In the genomic region with DNA sequence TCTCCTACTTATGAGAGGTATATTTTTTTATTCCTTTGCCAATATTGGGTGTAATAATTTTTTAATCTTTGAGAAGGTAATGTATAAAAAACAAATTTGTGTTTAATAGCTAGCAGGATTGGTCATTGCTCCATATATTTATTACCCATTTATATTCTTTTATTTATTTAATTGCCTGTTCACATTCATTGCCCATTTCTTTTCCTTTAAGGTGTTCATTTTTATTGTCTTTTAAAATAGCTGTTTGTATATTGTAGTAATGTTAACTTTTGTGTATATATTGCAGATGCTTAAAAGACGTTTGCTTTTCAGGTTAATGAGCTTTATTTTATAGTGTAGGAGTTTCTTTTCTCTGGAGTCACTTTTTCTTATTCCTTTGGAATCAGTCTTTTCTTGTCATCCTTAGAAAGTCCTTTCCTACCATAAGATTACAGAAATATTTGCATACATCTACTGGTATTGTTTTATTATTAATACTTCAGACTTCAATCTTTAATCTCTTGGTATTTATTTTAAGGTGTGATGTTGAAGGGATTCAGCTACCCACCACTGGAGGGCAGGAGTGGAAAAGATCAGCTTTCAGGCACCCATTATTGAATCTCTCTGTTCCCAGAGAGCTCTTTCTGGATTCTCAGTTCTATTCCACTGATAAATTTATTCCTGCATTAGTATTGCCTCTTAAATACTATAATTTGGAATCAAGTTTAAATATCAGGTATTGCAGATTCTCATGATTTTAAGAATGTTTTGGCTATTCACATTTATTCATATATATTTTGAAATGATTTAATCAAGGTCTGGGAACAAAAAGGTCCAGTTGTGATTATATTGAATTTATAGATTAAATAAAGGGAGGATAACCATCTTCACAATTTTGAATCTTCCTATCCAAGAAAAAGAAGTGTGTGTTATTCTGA, we compare ENCODE assay signal across 8 cellular contexts. TPM values are rescaled to one million over a fixed set of nuclear protein-coding genes. Genes with fewer than 3 reads are reported as not detected.
DNase-seq lines count a peak whose midpoint lies in the region; ATAC-seq, FAIRE-seq and TF ChIP-seq lines count a peak whose summit lies in the region.

No MANE protein-coding gene starts in this region.

- peaks cover 0 to 41% (median 19%) of the 10 kb centered on the region in 5 donors for H3K36me3 Mint-ChIP-seq in naive thymus-derived CD4-positive, alpha-beta T cell

- no peaks in the 10 kb centered on the region for H3K27me3 ChIP-seq in KMS-11 (ENCODE audit: insufficient read depth, low read depth)
- no peaks in the 10 kb centered on the region for H3K27me3 ChIP-seq in GM12878 (replicated peaks in 1 of 2; ENCODE audit: control insufficient read depth in 2 of 2, insufficient read depth in 2 of 2, low read length in 1 of 2)
- H3K27me3 ChIP-seq in naive thymus-derived CD4-positive, alpha-beta T cell (ENCODE audit: control insufficient read depth in 2 of 2, insufficient read depth in 2 of 2, low read length in 2 of 2): no peaks in the 10 kb centered on the region

- no peak for TF ChIP-seq RAD21 in GM12878 (IDR thresholded peaks at IDR 0.05; ENCODE audit: insufficient read depth, low read depth, low read length)

- no peaks in the 10 kb centered on the region for H3K27me3 Mint-ChIP-seq in naive thymus-derived CD4-positive, alpha-beta T cell

- H3K36me3 ChIP-seq in KMS-11 (ENCODE audit: insufficient read depth) (no peaks in the 10 kb centered on the region), GM12878 (ENCODE audit: control insufficient read depth in 2 of 2, insufficient read depth in 2 of 2, low read length in 1 of 2) (peaks cover 0 to 8% of the 10 kb centered on the region in 2 experiments; a peak in 2 of 4 replicates)
- no peaks in the 10 kb centered on the region for H3K36me3 ChIP-seq in naive thymus-derived CD4-positive, alpha-beta T cell (ENCODE audit: control insufficient read depth in 2 of 3, insufficient read depth in 3 of 3, low read length in 3 of 3)

- no peak overlapping the region for H3K27ac Mint-ChIP-seq in naive thymus-derived CD4-positive, alpha-beta T cell

- WGBS in GM12878 (ENCODE audit: insufficient coverage, insufficient replicate concordance, low lambda C conversion rate, missing lambda C conversion rate): 100% methylated on average over 1 of the region's 1 CpG

- RAD21 ChIA-PET in GM12878 (lab: Charles Lee; ENCODE audit: unreplicated experiment): interaction anchor here (1.0 to 2.5 kb wide), 6 partner anchors 10 to 79 kb away, joined by 4 to 11 read pairs (median 4); no protein-coding TSS in a partner anchor

- H3K9ac ChIP-seq in KMS-11: no peak overlapping the region
- H3K9ac ChIP-seq in GM12878 (ENCODE audit: control insufficient read depth, insufficient read depth, low read length): no peak overlapping the region

- SMC1A ChIA-PET in GM12878 (lab: Charles Lee; ENCODE audit: uncharacterized antibody, unreplicated experiment): interaction anchor here (0.9 to 4.0 kb wide), 10 partner anchors 8 to 63 kb away, joined by 3 to 47 read pairs (median 4); no protein-coding TSS in a partner anchor

- H3K9me3 ChIP-seq in GM12878 (replicated peaks; ENCODE audit: control insufficient read depth, insufficient read depth, low read length): peaks cover 15% of the 10 kb centered on the region
- H3K9me3 ChIP-seq in naive thymus-derived CD4-positive, alpha-beta T cell (ENCODE audit: control insufficient read depth in 2 of 3, low read length in 3 of 3): no peaks in the 10 kb centered on the region

- DNase-seq in DMS 273 (lab: John Stamatoyannopoulos, UW; ENCODE audit: unreplicated experiment) (peak; percentile 44), DMS 273 treated with DMSO at 0.1 percent for 48 hours (lab: John Stamatoyannopoulos, UW) (no peak), GM12878 (ENCODE audit: low read depth, low spot score) (no peak), mucosa of gallbladder (ENCODE audit: low spot score) (no peak), KG1 (lab: John Stamatoyannopoulos, UW) (no peak)
- DNase-seq in naive thymus-derived CD4-positive, alpha-beta T cell: peak in 4 of 9 donors; percentile 12 to 22 (median 16)
- no peak for DNase-seq in activated T-cell treated with anti-CD3 and anti-CD28 coated beads, Interleukin-2, amount 50 U/mL, for 48 hours

- peaks cover 10 to 68% (median 53%) of the 10 kb centered on the region in 7 donors for H3K4me1 Mint-ChIP-seq in naive thymus-derived CD4-positive, alpha-beta T cell

- POLR2A ChIA-PET in GM12878 (lab: Charles Lee): interaction anchor here (1.1 to 2.1 kb wide), 4 partner anchors 11 to 171 kb away, joined by 3 to 5 read pairs (median 4); no protein-coding TSS in a partner anchor
- POLR2A ChIA-PET in naive thymus-derived CD4-positive, alpha-beta T cell (lab: Charles Lee): interaction anchor here (1.0 kb wide), 1 partner anchor 17 kb away, joined by 4 read pairs; a partner anchor contains a TSS

- H3K4me1 ChIP-seq in KMS-11 (ENCODE audit: low read depth, poor library complexity, severe bottlenecking): no peaks in the 10 kb centered on the region
- no peaks in the 10 kb centered on the region for H3K4me1 ChIP-seq in GM12878 (ENCODE audit: control insufficient read depth, insufficient read depth, low read length)
- peaks cover under 1 to 3% of the 10 kb centered on the region in 2 donors for H3K4me1 ChIP-seq in naive thymus-derived CD4-positive, alpha-beta T cell (ENCODE audit: control insufficient read depth in 2 of 2, insufficient read depth in 2 of 2, low read length in 2 of 2)

- no peak overlapping the region for H3K4me3 Mint-ChIP-seq in naive thymus-derived CD4-positive, alpha-beta T cell

- ATAC-seq in GM12878: peak; percentile 46; the same call in 2 of the 3 replicates
- peak; percentile 70 for ATAC-seq in naive thymus-derived CD4-positive, alpha-beta T cell

- no peak for TF ChIP-seq POLR2A in GM12878 (IDR thresholded peaks at IDR 0.05; ENCODE audit: low read depth, low read length)

- peak; percentile 59 for TF ChIP-seq CTCF in KMS-11 (conservative IDR thresholded peaks at IDR 0.05; ENCODE audit: low read depth, low read length)
- peak; percentile 1 to 22 (median 14); a peak in 1 of 6 replicates for TF ChIP-seq CTCF in GM12878 (IDR thresholded peaks at IDR 0.05 in 2 of 3, conservative IDR thresholded peaks at IDR 0.05 in 1 of 3; ENCODE audit: control insufficient read depth in 2 of 3, extremely low read depth in 1 of 3, insufficient read depth in 1 of 3, low read depth in 3 of 3, low read length in 3 of 3)

- no peak overlapping the region for H2AFZ ChIP-seq in KMS-11 (ENCODE audit: low read depth)
- H2AFZ ChIP-seq in GM12878 (ENCODE audit: control insufficient read depth, low read depth, low read length): no peak overlapping the region

- TF ChIP-seq EP300 in GM12878 (IDR thresholded peaks at IDR 0.05; ENCODE audit: borderline replicate concordance in 1 of 2, control insufficient read depth in 1 of 2, low read depth in 2 of 2, low read length in 2 of 2): no peak

- H3K27ac ChIP-seq in KMS-11: no peak overlapping the region
- H3K27ac ChIP-seq in GM12878 (ENCODE audit: control insufficient read depth, insufficient read depth): no peak overlapping the region
- no peak overlapping the region for H3K27ac ChIP-seq in naive thymus-derived CD4-positive, alpha-beta T cell (ENCODE audit: low read depth, low read length)

- no TSS peak for BruUV-seq in GM12878 (replicated peaks; lab: Mats Ljungman, UMichigan)

- H3K79me2 ChIP-seq in KMS-11 (ENCODE audit: insufficient read depth, low read depth) (peaks cover 30% of the 10 kb centered on the region), GM12878 (ENCODE audit: control insufficient read depth, insufficient read depth, low read length) (peaks cover 71% of the 10 kb centered on the region)

- H4K20me1 ChIP-seq in KMS-11 (ENCODE audit: insufficient read depth) (no peaks in the 10 kb centered on the region), GM12878 (ENCODE audit: control insufficient read depth, insufficient read depth) (no peaks in the 10 kb centered on the region)

- peaks cover 0 to 27% (median 9%) of the 10 kb centered on the region in 11 donors for H3K9me3 Mint-ChIP-seq in naive thymus-derived CD4-positive, alpha-beta T cell

- no peak for FAIRE-seq in GM12878 (lab: Jason Lieb, UNC)

- H3K4me2 ChIP-seq in KMS-11 (no peak overlapping the region), GM12878 (ENCODE audit: control insufficient read depth, insufficient read depth) (no peak overlapping the region)

- H3K4me3 ChIP-seq in KMS-11 (IDR thresholded peaks at IDR 0.05; ENCODE audit: insufficient read depth, low read depth, low read length): no peak overlapping the region
- no peak overlapping the region for H3K4me3 ChIP-seq in GM12878
- H3K4me3 ChIP-seq in naive thymus-derived CD4-positive, alpha-beta T cell (ENCODE audit: low read length): no peak overlapping the region

- intact Hi-C loops in GM12878 (cut with micrococcal nuclease; ENCODE audit: unreplicated experiment): no loop called here
- intact Hi-C loops in naive thymus-derived CD4-positive, alpha-beta T cell (cut with micrococcal nuclease): loop anchor here (1.0 kb wide), 6 partner anchors 16 to 293 kb away; a partner anchor contains a TSS

- in situ Hi-C loops in GM12878 (cut with MboI): no loop called here

- CTCF ChIA-PET in GM12878 (lab: Yijun Ruan, JAX): interaction anchor here (0.6 to 3.7 kb wide), 15 partner anchors 10 to 1969 kb away, joined by 3 to 16 read pairs (median 3); a partner anchor contains a TSS
- CTCF ChIA-PET in naive thymus-derived CD4-positive, alpha-beta T cell (lab: Charles Lee): interaction anchor here (0.6 to 1.6 kb wide), 9 partner anchors 9 to 593 kb away, joined by 3 to 6 read pairs (median 3); no protein-coding TSS in a partner anchor

TF ChIP-seq in GM12878, 131 proteins besides CTCF, POLR2A, EP300 and RAD21 (continues in another document):
- TF ChIP-seq SUZ12 (IDR thresholded peaks at IDR 0.05; ENCODE audit: unreplicated experiment): no peak

RNA-seq across cellular contexts. Expression of a gene that starts 17.3 kb away (rescaled TPM):
- total RNA-seq in GM12878 (2013; cell fraction: nucleolus; rRNA removed): 212 and 214 TPM in 2 replicates
- 16.8 and 25.3 TPM in 2 replicates for total RNA-seq in GM12878 (2014; rRNA removed)
- total RNA-seq in GM12878 (2014; rRNA removed; fragmentation: Illumina TruSeq; extraction: Trizol): 35.1 and 35.3 TPM in 2 replicates
- total RNA-seq in GM12878 (2021): 66.2 and 73.1 TPM in 2 replicates
- 48.8 TPM for polyA plus RNA-seq in GM12878 (2011; ENCODE audit: low read depth)
- polyA plus RNA-seq in GM12878 (2011; rRNA removed): 124 and 181 TPM in 2 replicates
- 29.7 and 36.5 TPM in 2 replicates for polyA plus RNA-seq in GM12878 (2011; cell fraction: cytosol; rRNA removed)
- 131 and 153 TPM in 2 replicates for polyA plus RNA-seq in GM12878 (2011; cell fraction: nucleus; rRNA removed)
- polyA plus RNA-seq in GM12878 (2012): 60.8 and 61.6 TPM in 2 replicates
- 55.7 and 77.5 TPM in 2 replicates for polyA plus RNA-seq in GM12878 (2014; fragmentation: Illumina TruSeq; extraction: Trizol)
- 10 to 100 TPM; 49.0 to 58.6 TPM for polyA plus RNA-seq in GM12878 (2014; fragmentation: Nextera tagmentation; extraction: Ambion mirVana)
- 40.3 and 45.0 TPM in 2 replicates for polyA plus RNA-seq in GM12878 (2014; rRNA removed)
- polyA plus RNA-seq in GM12878 (2016; fragmentation: Nextera tagmentation; extraction: Ambion mirVana): 10 to 100 TPM; 29.0 to 29.8 TPM
- 140 and 261 TPM in 2 replicates for polyA minus RNA-seq in GM12878 (2011; rRNA and poly(A)+ RNA removed)
- 37.6 and 52.6 TPM in 2 replicates for polyA minus RNA-seq in GM12878 (2011; cell fraction: cytosol; rRNA and poly(A)+ RNA removed)
- 44.7 and 63.4 TPM in 2 replicates for polyA minus RNA-seq in GM12878 (2011; cell fraction: nucleus; rRNA and poly(A)+ RNA removed)
- total RNA-seq in naive thymus-derived CD4-positive, alpha-beta T cell: 10 to 100 TPM; 42.0 to 71.4 (median 47.3) TPM
- polyA plus RNA-seq in naive thymus-derived CD4-positive, alpha-beta T cell: 10 to 100 TPM; 15.7 to 20.8 TPM
- 62.9 TPM for total RNA-seq in mucosa of gallbladder
